Comparison of ENCODE assay signal across 9 cellular contexts in the genomic region with DNA sequence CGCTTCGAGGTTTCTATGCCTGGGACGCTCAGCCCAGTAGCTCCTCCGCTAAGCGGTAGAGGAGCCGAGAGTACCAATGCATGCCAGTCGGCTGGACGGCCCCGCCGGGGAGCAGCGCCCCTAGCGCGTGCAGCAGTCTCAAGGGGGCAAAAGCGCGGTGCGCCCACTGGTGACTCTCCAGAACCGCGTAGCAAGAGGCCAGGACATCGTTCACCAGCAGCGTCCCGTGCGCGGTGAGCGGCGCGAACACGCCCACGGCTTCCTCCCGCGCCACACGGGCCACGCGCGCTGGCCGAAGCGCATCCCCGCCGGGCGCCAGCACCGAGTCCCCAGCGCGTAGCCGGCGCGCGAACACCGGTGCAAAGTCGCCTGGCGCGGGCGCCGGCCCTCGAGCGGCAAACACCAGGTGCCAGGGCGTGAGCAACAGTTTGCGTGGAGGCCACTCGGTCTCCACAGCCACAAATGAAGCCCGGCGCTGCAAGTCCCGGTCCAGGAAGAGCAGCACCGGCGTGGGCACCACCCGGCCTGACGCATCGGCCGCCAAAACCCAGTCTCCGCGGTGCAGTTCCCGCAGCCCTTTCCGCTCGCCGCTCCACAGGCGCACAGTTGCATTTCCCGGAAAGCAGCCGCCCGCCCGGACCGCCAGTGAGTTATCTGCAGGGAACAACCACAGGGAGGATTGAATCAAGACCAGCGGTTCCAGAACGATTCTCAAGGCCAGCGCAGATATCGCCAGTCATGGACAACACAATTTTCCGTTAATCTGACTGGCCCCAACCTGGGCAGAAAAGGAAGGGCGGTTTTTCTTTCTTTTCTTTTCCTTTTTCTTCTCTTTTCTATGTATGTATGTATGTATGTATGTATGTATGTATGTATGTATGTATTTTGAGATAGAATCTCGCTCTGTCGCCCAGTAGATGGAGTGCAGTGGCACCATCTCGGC. TPM values are rescaled to one million over a fixed set of nuclear protein-coding genes. Genes with fewer than 3 reads are reported as not detected.
DNase-seq lines count a peak whose midpoint lies in the region; ATAC-seq, FAIRE-seq and TF ChIP-seq lines count a peak whose summit lies in the region.
"Had no signal": no experiment of that assay in that cellular context is flagged by ENCODE, and none has a peak within 500 bp of the region (broad histone marks: within the 10 kb centered on the region; RNA-seq: fewer than 3 reads in every experiment).

No MANE protein-coding gene starts in this region.

- H3K9me3 Mint-ChIP-seq in astrocyte (ENCODE audit: unreplicated experiment): no peaks in the 10 kb centered on the region
- no peaks in the 10 kb centered on the region for H3K9me3 Mint-ChIP-seq in immature natural killer cell

- H3K79me2 ChIP-seq in astrocyte (ENCODE audit: insufficient read depth, low read length): no peaks in the 10 kb centered on the region

- H3K27me3 Mint-ChIP-seq in astrocyte (ENCODE audit: low read depth, unreplicated experiment): peaks cover 34% of the 10 kb centered on the region
- peaks cover 24 to 51% (median 27%) of the 10 kb centered on the region in 3 donors for H3K27me3 Mint-ChIP-seq in immature natural killer cell (ENCODE audit: low read depth in 3 of 3)

- no peak overlapping the region for H3K9ac ChIP-seq in astrocyte (ENCODE audit: low read length)

- H3K4me3 ChIP-seq in GM08714 (ENCODE audit: low read length) (peak overlapping the region; percentile 2; the same call in 1 of the 2 replicates), astrocyte (ENCODE audit: insufficient read depth, low read depth, low read length) (peak overlapping the region; percentile 47)

- H3K36me3 Mint-ChIP-seq in astrocyte (ENCODE audit: low read depth, unreplicated experiment) (peaks cover 3% of the 10 kb centered on the region), immature natural killer cell (peaks cover 0 to 3% (median 3%) of the 10 kb centered on the region in 3 donors)

- H3K4me2 ChIP-seq in astrocyte (ENCODE audit: low read length): peak overlapping the region; percentile 84

- no peak for FAIRE-seq in astrocyte (lab: Jason Lieb, UNC)

- peaks cover 22% of the 10 kb centered on the region for H4K20me1 ChIP-seq in astrocyte (ENCODE audit: insufficient read depth, low read length)

- DNase-seq in NCI-H748 (lab: John Stamatoyannopoulos, UW; ENCODE audit: unreplicated experiment): peak; percentile 66
- peak; percentile 32 for DNase-seq in astrocyte (ENCODE audit: low read depth)
- peak in 2 of 3 donors; percentile 37 to 39 for DNase-seq in immature natural killer cell
- DNase-seq in stimulated activated CD8-positive, alpha-beta memory T cell treated with anti-CD3 and anti-CD28 coated beads, Interleukin-4, amount 100 ng/mL, for 48 hours: peak; percentile 63
- no peak for DNase-seq in globus pallidus (ENCODE audit: low spot score)

- peak; percentile 18 for TF ChIP-seq CTCF in astrocyte (IDR thresholded peaks at IDR 0.05; ENCODE audit: insufficient read depth, low read depth, low read length)

- H3K4me3 Mint-ChIP-seq in astrocyte (ENCODE audit: unreplicated experiment): peak overlapping the region; percentile 69
- peak overlapping the region; percentile 73 to 78 (median 76) for H3K4me3 Mint-ChIP-seq in immature natural killer cell

- H2AFZ ChIP-seq in astrocyte (ENCODE audit: low read depth, low read length): peak overlapping the region; percentile 65

- no peaks in the 10 kb centered on the region for H3K36me3 ChIP-seq in astrocyte (ENCODE audit: insufficient read depth, low read length)

- no peaks in the 10 kb centered on the region for H3K9me3 ChIP-seq in astrocyte (ENCODE audit: insufficient read depth, low read depth, low read length)

- H3K4me1 Mint-ChIP-seq in astrocyte (ENCODE audit: low read depth, unreplicated experiment) (peaks cover 9% of the 10 kb centered on the region), immature natural killer cell (peaks cover 48 to 59% of the 10 kb centered on the region in 2 donors)

- H3K27ac Mint-ChIP-seq in astrocyte (ENCODE audit: unreplicated experiment) (peak overlapping the region; percentile 79), immature natural killer cell (no peak overlapping the region)

- H3K27me3 ChIP-seq in astrocyte (ENCODE audit: insufficient read depth, low read length): peaks cover 54% of the 10 kb centered on the region

- H3K27ac ChIP-seq in astrocyte (ENCODE audit: low read depth, low read length): no peak overlapping the region

- ATAC-seq in GM19395 (IDR thresholded peaks at IDR 0.05; ENCODE audit: unreplicated experiment): no peak
- ATAC-seq in GM19023 (IDR thresholded peaks at IDR 0.05; ENCODE audit: unreplicated experiment): no peak

- H3K4me1 ChIP-seq in astrocyte (ENCODE audit: insufficient read depth, low read length): peaks cover 32% of the 10 kb centered on the region

RNA-seq across cellular contexts. Expression of a gene that starts 4.5 kb away (rescaled TPM):
- total RNA-seq in astrocyte: 0.05 and 0.16 TPM in 2 replicates
- polyA plus RNA-seq in immature natural killer cell: not detected
- total RNA-seq: activated CD8-positive, alpha-beta memory T cell treated with anti-CD3 and anti-CD28 coated beads for 36 hours had no signal

RNA-seq across cellular contexts. Expression of a gene that starts 20.3 kb away (rescaled TPM):
- 1.3 and 1.9 TPM in 2 replicates for total RNA-seq in astrocyte
- polyA plus RNA-seq in immature natural killer cell: 10 to 100 TPM; 11.0 to 22.5 (median 16.5) TPM

RNA-seq across cellular contexts. Expression of a gene that starts 20.5 kb away (rescaled TPM):
- total RNA-seq in astrocyte: 58.7 and 61.0 TPM in 2 replicates
- polyA plus RNA-seq in immature natural killer cell: 10 to 100 TPM; 15.9 to 46.0 (median 39.6) TPM

RNA-seq across cellular contexts. Expression of a gene that starts 29.5 kb away (rescaled TPM):
- total RNA-seq in astrocyte: 81.7 and 86.9 TPM in 2 replicates
- polyA plus RNA-seq in immature natural killer cell: 10 to 100 TPM in 1 of 3 donors, 1 to 10 TPM in 2; 1.1 to 29.6 (median 3.8) TPM

RNA-seq across cellular contexts. Expression of a gene that starts 41.1 kb away (rescaled TPM):
- 811 and 939 TPM in 2 replicates for total RNA-seq in astrocyte
- 100 to 1,000 TPM; 477 to 869 (median 576) TPM for polyA plus RNA-seq in immature natural killer cell
